Comparison of ENCODE assay signal across 9 cellular contexts in genomic region chr15:74311734-74312444, GRCh38. TPM values are rescaled to one million over a fixed set of nuclear protein-coding genes. Genes with fewer than 3 reads are reported as not detected.
A peak's percentile ranks its signal among the peaks of the same experiment; 100 is the strongest.
DNase-seq lines count a peak whose midpoint lies in the region; ATAC-seq and TF ChIP-seq lines count a peak whose summit lies in the region.
"Had no signal": no experiment of that assay in that cellular context is flagged by ENCODE, and none has a peak within 500 bp of the region (broad histone marks: within the 10 kb centered on the region; RNA-seq: fewer than 3 reads in every experiment).

No MANE protein-coding gene starts in this region.

- H3K27ac ChIP-seq in tibial artery: no peak overlapping the region

- peaks cover 0 to 25% (median 24%) of the 10 kb centered on the region in 4 donors for H3K4me1 ChIP-seq in tibial artery

- no peaks in the 10 kb centered on the region for H3K9me3 ChIP-seq in tibial artery

- H3K4me3 Mint-ChIP-seq in activated T-cell treated with anti-CD3 and anti-CD28 coated beads, Interleukin-2, amount 50 U/mL, for 4 hours: no peak overlapping the region

- peaks cover 5% of the 10 kb centered on the region for H3K27me3 Mint-ChIP-seq in activated T-cell treated with anti-CD3 and anti-CD28 coated beads, Interleukin-2, amount 50 U/mL, for 4 hours (ENCODE audit: low read depth)

- no peaks in the 10 kb centered on the region for H3K9me3 Mint-ChIP-seq in activated T-cell treated with anti-CD3 and anti-CD28 coated beads, Interleukin-2, amount 50 U/mL, for 4 hours

- H3K36me3 ChIP-seq in tibial artery: no peaks in the 10 kb centered on the region

- peaks cover 0 to 18% of the 10 kb centered on the region in 2 donors for H3K27me3 ChIP-seq in tibial artery

- DNase-seq in DMS53 (lab: John Stamatoyannopoulos, UW) (peak; percentile 80), HuH-7 (ENCODE audit: low spot score) (peak; percentile 72), UCSD-AML1 (lab: John Stamatoyannopoulos, UW; ENCODE audit: unreplicated experiment) (peak; percentile 44), left lobe of liver (ENCODE audit: low spot score) (no peak), cerebellar nuclear complex (lab: John Stamatoyannopoulos, UW) (no peak), tibial artery (no peak)
- DNase-seq in activated T-cell treated with anti-CD3 and anti-CD28 coated beads, Interleukin-2, amount 50 U/mL, for 4 hours: no peak
- DNase-seq: stimulated activated naive CD4-positive, alpha-beta T cell had no signal

- H3K4me3 ChIP-seq in tibial artery: no peak overlapping the region

- no peaks in the 10 kb centered on the region for H3K36me3 Mint-ChIP-seq in activated T-cell treated with anti-CD3 and anti-CD28 coated beads, Interleukin-2, amount 50 U/mL, for 4 hours (ENCODE audit: insufficient read depth)

- H3K4me1 Mint-ChIP-seq in activated T-cell treated with anti-CD3 and anti-CD28 coated beads, Interleukin-2, amount 50 U/mL, for 4 hours (ENCODE audit: low read depth): peaks cover 15% of the 10 kb centered on the region

- intact Hi-C loops in tibial artery (cut with DNase I; ENCODE audit: low total_unique reads): no loop called here

- no peak for TF ChIP-seq CTCF in tibial artery (IDR thresholded peaks at IDR 0.05)

- peak; percentile 58 for ATAC-seq in left lobe of liver
- no peak for ATAC-seq in activated T-cell treated with anti-CD3 and anti-CD28 coated beads, Interleukin-2, amount 50 U/mL, for 4 hours
- no peak for ATAC-seq in GM21528 (IDR thresholded peaks at IDR 0.05; ENCODE audit: low FRiP score, unreplicated experiment)

RNA-seq across cellular contexts. Expression of gene CYP11A1, which starts 55.6 kb away (rescaled TPM):
- 3.0 TPM for total RNA-seq in left lobe of liver
- under 1 TPM; 0.33 to 0.41 (median 0.40) TPM for total RNA-seq in activated T-cell treated with anti-CD3 and anti-CD28 coated beads, Interleukin-2, amount 50 U/mL, for 4 hours

Comparison
In these comparisons a context has a peak if more than half of its experiments do, and no peak if none do; other contexts are left out.
1. DNase-seq: peak in DMS53 (single experiment), HuH-7 (single experiment) and UCSD-AML1 (single experiment); none in left lobe of liver (single experiment), cerebellar nuclear complex (0 of 2), activated T-cell treated with anti-CD3 and anti-CD28 coated beads, Interleukin-2, amount 50 U/mL, for 4 hours (single experiment) and tibial artery (0 of 2).